ENCODE assay signal across 1 cellular context in genomic region chr3:9380014-9380413, GRCh38.
TF ChIP-seq lines count a peak whose summit lies in the region.

No MANE protein-coding gene starts in this region.

TF ChIP-seq in HepG2, 621 proteins besides CTCF, POLR2A, EP300 and RAD21 (continued from another document):
- TF ChIP-seq ZNF850 (CRISPR knock-in tag; conservative IDR thresholded peaks at IDR 0.05): no peak
